In the genomic region with DNA sequence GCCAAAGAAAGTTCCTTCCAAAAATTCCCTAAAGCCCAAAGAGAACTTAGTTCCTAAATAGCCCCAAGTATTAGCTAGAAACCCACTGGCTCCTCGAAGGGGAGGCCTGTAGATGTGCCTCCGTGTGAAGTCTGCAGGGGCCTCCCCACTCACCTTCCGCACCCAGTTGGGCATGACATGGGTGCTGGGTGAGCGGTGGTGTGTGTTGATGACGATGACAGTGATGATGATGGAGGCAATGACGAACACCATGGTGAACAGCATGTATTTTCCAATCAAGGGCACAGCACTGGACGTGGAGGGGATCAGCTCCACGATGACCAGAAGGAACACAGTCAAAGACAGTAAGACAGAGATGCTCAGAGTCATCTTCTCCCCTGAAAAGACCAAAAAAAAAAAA, we compare ENCODE assay signal across 1 cellular context.
A peak's percentile ranks its signal among the peaks of the same experiment; 100 is the strongest.
TF ChIP-seq lines count a peak whose summit lies in the region.

No MANE protein-coding gene starts in this region.

TF ChIP-seq in HepG2, 621 proteins besides CTCF, POLR2A, EP300 and RAD21:
- TF ChIP-seq, protein P1, sequence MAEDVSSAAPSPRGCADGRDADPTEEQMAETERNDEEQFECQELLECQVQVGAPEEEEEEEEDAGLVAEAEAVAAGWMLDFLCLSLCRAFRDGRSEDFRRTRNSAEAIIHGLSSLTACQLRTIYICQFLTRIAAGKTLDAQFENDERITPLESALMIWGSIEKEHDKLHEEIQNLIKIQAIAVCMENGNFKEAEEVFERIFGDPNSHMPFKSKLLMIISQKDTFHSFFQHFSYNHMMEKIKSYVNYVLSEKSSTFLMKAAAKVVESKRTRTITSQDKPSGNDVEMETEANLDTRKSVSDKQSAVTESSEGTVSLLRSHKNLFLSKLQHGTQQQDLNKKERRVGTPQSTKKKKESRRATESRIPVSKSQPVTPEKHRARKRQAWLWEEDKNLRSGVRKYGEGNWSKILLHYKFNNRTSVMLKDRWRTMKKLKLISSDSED (CRISPR knock-in tag; IDR thresholded peaks at IDR 0.05), result no peak
- TF ChIP-seq CREB1 (IDR thresholded peaks at IDR 0.05) (peak; percentile 80), CREB1 (CRISPR knock-in tag; IDR thresholded peaks at IDR 0.05) (no peak)
